29 cellular contexts compared by ENCODE assay signal in the genomic region with DNA sequence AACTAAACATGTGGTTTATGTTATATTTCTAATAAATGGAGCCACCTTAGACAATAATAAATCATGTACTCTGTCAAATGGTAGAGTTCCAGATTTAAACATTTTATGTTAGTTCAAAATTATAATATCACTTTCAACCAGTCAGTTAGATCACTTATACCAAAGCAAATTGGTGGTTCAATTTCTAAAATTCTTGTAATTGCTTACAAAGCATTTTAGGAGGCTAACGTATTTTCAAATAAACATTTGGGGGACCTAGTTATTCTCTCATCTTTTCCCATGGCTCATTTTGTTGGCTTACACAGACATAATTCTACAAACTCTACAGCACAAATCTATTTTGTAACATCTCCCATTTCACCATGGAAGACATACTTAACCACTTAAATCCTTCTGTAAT. TPM values are rescaled to one million over a fixed set of nuclear protein-coding genes. Genes with fewer than 3 reads are reported as not detected.
"Had no signal": no experiment of that assay in that cellular context is flagged by ENCODE, and none has a peak within 500 bp of the region (broad histone marks: within the 10 kb centered on the region; RNA-seq: fewer than 3 reads in every experiment).

No MANE protein-coding gene starts in this region.

- H3K9ac ChIP-seq: neural progenitor cell, parathyroid adenoma had no signal

- H3K9me3 ChIP-seq: gastrocnemius medialis, mucosa of descending colon, testis, tibial artery had no signal

- H3K4me1 Mint-ChIP-seq: naive B cell; neural progenitor cell; stimulated activated memory B cell treated with anti-CD40 and anti-IgM and Interleukin-4, amounts not matched to agents 10 μg/mL and 1 μg/mL and 100 μg/mL, for 72 hours had no signal

- H2AFZ ChIP-seq: neural progenitor cell, parathyroid adenoma had no signal

- H3K9me3 Mint-ChIP-seq: mesothelial cell of epicardium; neural progenitor cell; stimulated activated memory B cell treated with anti-CD40 and anti-IgM and Interleukin-4, amounts not matched to agents 10 μg/mL and 1 μg/mL and 100 μg/mL, for 72 hours; type B pancreatic cell had no signal

- H3K4me3 Mint-ChIP-seq: mesothelial cell of epicardium; naive B cell; natural killer cell treated with Interleukin-12 subunit alpha and Interleukin-12 subunit beta and Interleukin-15 and Interleukin-18, amount 100 ng/mL, for 72 hours; neural progenitor cell; stimulated activated memory B cell treated with anti-CD40 and anti-IgM and Interleukin-4, amounts not matched to agents 10 μg/mL and 1 μg/mL and 100 μg/mL, for 72 hours; type B pancreatic cell had no signal

- H3K4me1 ChIP-seq: gastrocnemius medialis, neural progenitor cell, parathyroid adenoma, testis had no signal

- H3K27me3 Mint-ChIP-seq: naive B cell; natural killer cell treated with Interleukin-12 subunit alpha and Interleukin-12 subunit beta and Interleukin-15 and Interleukin-18, amount 100 ng/mL, for 72 hours; progenitor cell of endocrine pancreas; stimulated activated memory B cell treated with anti-CD40 and anti-IgM and Interleukin-4, amounts not matched to agents 10 μg/mL and 1 μg/mL and 100 μg/mL, for 72 hours; type B pancreatic cell had no signal

- H3K79me2 ChIP-seq: parathyroid adenoma had no signal

- H3K36me3 Mint-ChIP-seq: mesothelial cell of epicardium; naive B cell; natural killer cell treated with Interleukin-12 subunit alpha and Interleukin-12 subunit beta and Interleukin-15 and Interleukin-18, amount 100 ng/mL, for 72 hours; neural progenitor cell; stimulated activated memory B cell treated with anti-CD40 and anti-IgM and Interleukin-4, amounts not matched to agents 10 μg/mL and 1 μg/mL and 100 μg/mL, for 72 hours; type B pancreatic cell had no signal

- H3K27ac Mint-ChIP-seq: mesothelial cell of epicardium; naive B cell; natural killer cell treated with Interleukin-12 subunit alpha and Interleukin-12 subunit beta and Interleukin-15 and Interleukin-18, amount 100 ng/mL, for 72 hours; neural progenitor cell; progenitor cell of endocrine pancreas; stimulated activated memory B cell treated with anti-CD40 and anti-IgM and Interleukin-4, amounts not matched to agents 10 μg/mL and 1 μg/mL and 100 μg/mL, for 72 hours; type B pancreatic cell had no signal

- H3K4me3 ChIP-seq: dorsolateral prefrontal cortex, gastrocnemius medialis, lung, mucosa of descending colon, neural progenitor cell, smooth muscle cell, testis, tibial artery had no signal

- H3K27ac ChIP-seq: epithelial cell of prostate, gastrocnemius medialis, neural progenitor cell, parathyroid adenoma, testis had no signal

- H3K4me2 ChIP-seq: neural progenitor cell, smooth muscle cell had no signal

- H3K36me3 ChIP-seq: gastrocnemius medialis, neural progenitor cell, tibial artery had no signal

- H3K27me3 ChIP-seq: dorsolateral prefrontal cortex, gastrocnemius medialis, neural progenitor cell, testis, tibial artery had no signal

- DNase-seq: dorsolateral prefrontal cortex; effector CD4-positive, alpha-beta T cell; foreskin fibroblast; gastrocnemius medialis; head of caudate nucleus; kidney; mesenchymal stem cell; mucosa of descending colon; naive B cell; stimulated activated CD4-positive, alpha-beta T cell treated with anti-CD3 and anti-CD28 coated beads, Interleukin-12 subunit alpha, Interleukin-12 subunit beta, amount 100 ng/mL, for 4 hours; stimulated activated CD4-positive, alpha-beta T cell treated with anti-CD3 and anti-CD28 coated beads, Interleukin-1b, Interleukin-23, amount 100 ng/mL, for 48 hours; stimulated activated CD4-positive, alpha-beta T cell treated with anti-CD3 and anti-CD28 coated beads, Interleukin-4, amount 100 ng/mL, for 24 hours; stimulated activated naive CD8-positive, alpha-beta T cell treated with anti-CD3 and anti-CD28 coated beads, Interleukin-15, Interleukin-2, amounts not matched to agents 100 U/mL and 50 U/mL, for 24 hours; substantia nigra; testis; tibial artery had no signal

- ATAC-seq: esophagus mucosa; gastrocnemius medialis; left lobe of liver; mucosa of descending colon; natural killer cell treated with Interleukin-12 subunit alpha and Interleukin-12 subunit beta and Interleukin-15 and Interleukin-18, amount 100 ng/mL, for 72 hours; sciatic nerve; stimulated activated memory B cell treated with anti-CD40 and anti-IgM and Interleukin-4, amounts not matched to agents 10 μg/mL and 1 μg/mL and 100 μg/mL, for 72 hours; stimulated activated naive CD8-positive, alpha-beta T cell treated with anti-CD3 and anti-CD28 coated beads, Interleukin-15, Interleukin-2, amounts not matched to agents 100 U/mL and 50 U/mL, for 24 hours had no signal

RNA-seq across cellular contexts. Expression of a gene that starts 39.9 kb away (rescaled TPM):
- total RNA-seq: natural killer cell treated with Interleukin-12 subunit alpha and Interleukin-12 subunit beta and Interleukin-15 and Interleukin-18, amount 100 ng/mL, for 72 hours had no signal
